In genomic region chr13:100535401-100536135, GRCh38 we compare ENCODE assay signal across 27 cellular contexts. TPM values are rescaled to one million over a fixed set of nuclear protein-coding genes. Genes with fewer than 3 reads are reported as not detected.
DNase-seq lines count a peak whose midpoint lies in the region; ATAC-seq and TF ChIP-seq lines count a peak whose summit lies in the region.
"Had no signal": no experiment of that assay in that cellular context is flagged by ENCODE, and none has a peak within 500 bp of the region (broad histone marks: within the 10 kb centered on the region; RNA-seq: fewer than 3 reads in every experiment).

No MANE protein-coding gene starts in this region.

- no peaks in the 10 kb centered on the region for H3K9me3 ChIP-seq in aorta (ENCODE audit: control insufficient read depth, low read length)
- H3K9me3 ChIP-seq in upper lobe of right lung = no peaks in the 10 kb centered on the region
- H3K9me3 ChIP-seq: SK-N-SH had no signal

- intact Hi-C loops in aorta (cut with DNase I) (no loop called here), upper lobe of right lung (cut with DNase I) (loop anchor here (2.0 kb wide), 1 partner anchor 29 kb away; no protein-coding TSS in a partner anchor)

- no peak overlapping the region for H3K27ac Mint-ChIP-seq in osteocyte (ENCODE audit: unreplicated experiment)
- H3K27ac Mint-ChIP-seq: activated CD4-positive, alpha-beta T cell treated with anti-CD3 and anti-CD28 coated beads, Interleukin-2, amount 10 ng/mL, durations not matched to agents 24 days and 14 days; activated T-helper 1 cell treated with anti-CD3 and anti-CD28 coated beads, Interleukin-12 subunit alpha, Interleukin-12 subunit beta, Interleukin-2, Interleukin-4 antibody, amounts not matched to agents 30 ng/mL and 10 ng/mL and 1 ng/mL, durations not matched to agents 14 hours and 24 hours and 36 hours; mesothelial cell of epicardium; stimulated activated naive CD8-positive, alpha-beta T cell treated with anti-CD3 and anti-CD28 coated beads, Interleukin-15, Interleukin-2, amounts not matched to agents 100 ng/mL and 50 ng/mL, for 24 hours had no signal

- H3K36me3 Mint-ChIP-seq in osteocyte (ENCODE audit: unreplicated experiment) = peaks cover 15% of the 10 kb centered on the region

- H3K9me3 Mint-ChIP-seq in osteocyte (ENCODE audit: unreplicated experiment) = no peaks in the 10 kb centered on the region
- H3K9me3 Mint-ChIP-seq: activated CD4-positive, alpha-beta T cell treated with anti-CD3 and anti-CD28 coated beads, Interleukin-2, amount 10 ng/mL, durations not matched to agents 24 days and 14 days; activated T-helper 1 cell treated with anti-CD3 and anti-CD28 coated beads, Interleukin-12 subunit alpha, Interleukin-12 subunit beta, Interleukin-2, Interleukin-4 antibody, amounts not matched to agents 30 ng/mL and 10 ng/mL and 1 ng/mL, durations not matched to agents 14 hours and 24 hours and 36 hours; central memory CD8-positive, alpha-beta T cell; stimulated activated naive CD8-positive, alpha-beta T cell treated with anti-CD3 and anti-CD28 coated beads, Interleukin-15, Interleukin-2, amounts not matched to agents 100 ng/mL and 50 ng/mL, for 24 hours had no signal

- ATAC-seq in aorta (ENCODE audit: low FRiP score) (peak; percentile 36), GM18502 (IDR thresholded peaks at IDR 0.05; ENCODE audit: poor library complexity, unreplicated experiment) (no peak), upper lobe of right lung (no peak)
- ATAC-seq: foreskin keratinocyte; left lung; naive thymus-derived CD8-positive, alpha-beta T cell had no signal

- TF ChIP-seq CTCF in fibroblast of pulmonary artery (IDR thresholded peaks at IDR 0.05; ENCODE audit: low read length, missing control alignments) = no peak
- TF ChIP-seq CTCF in osteocyte (IDR thresholded peaks at IDR 0.05) = no peak
- TF ChIP-seq CTCF in upper lobe of right lung (IDR thresholded peaks at IDR 0.05) = no peak

- peak; percentile 43 for DNase-seq in activated CD8-positive, alpha-beta memory T cell treated with anti-CD3 and anti-CD28 coated beads for 24 hours
- no peak for DNase-seq in activated CD8-positive, alpha-beta memory T cell treated with anti-CD3 and anti-CD28 coated beads, Interleukin-2, amount 50 U/mL, for 4 hours
- peak; percentile 56 for DNase-seq in fibroblast of pulmonary artery (ENCODE audit: low read depth)
- DNase-seq in osteocyte (ENCODE audit: extremely low spot score, unreplicated experiment) = peak; percentile 59
- no peak for DNase-seq in aorta
- DNase-seq in NCI-H82 (lab: John Stamatoyannopoulos, UW) = no peak
- no peak for DNase-seq in upper lobe of right lung
- DNase-seq: activated CD4-positive, alpha-beta T cell treated with anti-CD3 and anti-CD28 coated beads, Interleukin-2, amount 10 ng/mL, durations not matched to agents 24 days and 14 days; activated naive CD4-positive, alpha-beta T cell treated with anti-CD3 and anti-CD28 coated beads, Interleukin-2, amount 50 U/mL, for 16 hours; AML-193; dorsolateral prefrontal cortex; foreskin keratinocyte; GDM1; left lung; naive thymus-derived CD8-positive, alpha-beta T cell; NCI-H69; SK-N-SH; T-helper 2 cell had no signal

- no peaks in the 10 kb centered on the region for H3K4me1 ChIP-seq in aorta (ENCODE audit: control insufficient read depth in 1 of 2, insufficient read depth in 2 of 2, low read length in 2 of 2)
- H3K4me1 ChIP-seq in upper lobe of right lung = no peaks in the 10 kb centered on the region
- H3K4me1 ChIP-seq: foreskin keratinocyte, left lung had no signal

- H3K4me1 Mint-ChIP-seq in osteocyte (ENCODE audit: unreplicated experiment) = peaks cover 2% of the 10 kb centered on the region
- H3K4me1 Mint-ChIP-seq: mesothelial cell of epicardium had no signal

- H3K4me3 Mint-ChIP-seq in osteocyte (ENCODE audit: unreplicated experiment) = no peak overlapping the region
- H3K4me3 Mint-ChIP-seq: activated CD4-positive, alpha-beta T cell treated with anti-CD3 and anti-CD28 coated beads, Interleukin-2, amount 10 ng/mL, durations not matched to agents 24 days and 14 days; activated T-helper 1 cell treated with anti-CD3 and anti-CD28 coated beads, Interleukin-12 subunit alpha, Interleukin-12 subunit beta, Interleukin-2, Interleukin-4 antibody, amounts not matched to agents 30 ng/mL and 10 ng/mL and 1 ng/mL, durations not matched to agents 14 hours and 24 hours and 36 hours; central memory CD8-positive, alpha-beta T cell; mesothelial cell of epicardium; naive thymus-derived CD8-positive, alpha-beta T cell; stimulated activated naive CD8-positive, alpha-beta T cell treated with anti-CD3 and anti-CD28 coated beads, Interleukin-15, Interleukin-2, amounts not matched to agents 100 ng/mL and 50 ng/mL, for 24 hours had no signal

- H3K4me3 ChIP-seq in fibroblast of pulmonary artery (replicated peaks; ENCODE audit: low read depth, low read length) = no peak overlapping the region
- H3K4me3 ChIP-seq in aorta (ENCODE audit: low read length in 2 of 2) = no peak overlapping the region
- H3K4me3 ChIP-seq in upper lobe of right lung = no peak overlapping the region
- H3K4me3 ChIP-seq: dorsolateral prefrontal cortex, left lung, tibial nerve had no signal

- H3K27ac ChIP-seq in aorta (ENCODE audit: low read depth in 1 of 2, low read length in 2 of 2) = no peak overlapping the region
- H3K27ac ChIP-seq in upper lobe of right lung = no peak overlapping the region
- H3K27ac ChIP-seq: 22Rv1, foreskin keratinocyte, KMS-11, left lung, RWPE1, tibial nerve had no signal

- H3K27me3 ChIP-seq in aorta (ENCODE audit: control insufficient read depth in 1 of 2, insufficient read depth in 2 of 2, low read length in 1 of 2) (no peaks in the 10 kb centered on the region), upper lobe of right lung (no peaks in the 10 kb centered on the region)
- H3K27me3 ChIP-seq: dorsolateral prefrontal cortex, foreskin keratinocyte, left lung, tibial nerve had no signal

- no peaks in the 10 kb centered on the region for H3K36me3 ChIP-seq in aorta (ENCODE audit: control insufficient read depth in 1 of 2, insufficient read depth in 2 of 2, low read length in 1 of 2)
- no peaks in the 10 kb centered on the region for H3K36me3 ChIP-seq in upper lobe of right lung

- no peaks in the 10 kb centered on the region for H3K27me3 Mint-ChIP-seq in osteocyte (ENCODE audit: unreplicated experiment)
- H3K27me3 Mint-ChIP-seq: activated CD4-positive, alpha-beta T cell treated with anti-CD3 and anti-CD28 coated beads, Interleukin-2, amount 10 ng/mL, durations not matched to agents 24 days and 14 days; central memory CD8-positive, alpha-beta T cell; naive thymus-derived CD8-positive, alpha-beta T cell; stimulated activated naive CD8-positive, alpha-beta T cell treated with anti-CD3 and anti-CD28 coated beads, Interleukin-15, Interleukin-2, amounts not matched to agents 100 ng/mL and 50 ng/mL, for 24 hours had no signal

- 3 to 9% methylated on average over 16 of the region's 16 CpGs for WGBS in aorta, 2 donors

RNA-seq across cellular contexts. Expression of gene GGACT, which starts 53.0 kb away (rescaled TPM):
- 7.1 and 10.4 TPM in 2 replicates for total RNA-seq in osteocyte
- 1 to 10 TPM; 4.4 to 5.3 TPM for total RNA-seq in aorta
- polyA plus RNA-seq in aorta = 1 to 10 TPM in 1 of 2 donors, under 1 TPM in 1; 0.75 to 1.2 TPM
- total RNA-seq in upper lobe of right lung = 4.7 TPM

Comparison
In these comparisons a context has a peak if more than half of its experiments do, and no peak if none do; other contexts are left out.
1. DNase-seq: peak in activated CD8-positive, alpha-beta memory T cell treated with anti-CD3 and anti-CD28 coated beads for 24 hours (single experiment), fibroblast of pulmonary artery (single experiment) and osteocyte (single experiment); none in activated CD8-positive, alpha-beta memory T cell treated with anti-CD3 and anti-CD28 coated beads, Interleukin-2, amount 50 U/mL, for 4 hours (single experiment), aorta (0 of 2), NCI-H82 (single experiment) and upper lobe of right lung (single experiment).